25 cellular contexts compared by ENCODE assay signal in genomic region chr14:47200740-47201139, GRCh38.
"Had no signal": no experiment of that assay in that cellular context is flagged by ENCODE, and none has a peak within 500 bp of the region (broad histone marks: within the 10 kb centered on the region; RNA-seq: fewer than 3 reads in every experiment).

No MANE protein-coding gene starts in this region.

- H3K27ac ChIP-seq: brain microvascular endothelial cell had no signal

- DNase-seq: activated CD4-positive, alpha-beta memory T cell treated with anti-CD3 and anti-CD28 coated beads, Interleukin-2, amount 10 ng/mL, durations not matched to agents 7 days and 5 days; activated CD4-positive, alpha-beta T cell treated with anti-CD3 and anti-CD28 coated beads for 1 hour; activated CD4-positive, alpha-beta T cell treated with anti-CD3 and anti-CD28 coated beads for 4 hours; activated CD4-positive, alpha-beta T cell treated with anti-CD3 and anti-CD28 coated beads, Interleukin-2, amount 10 ng/mL, durations not matched to agents 7 days and 5 days; activated CD4-positive, alpha-beta T cell treated with anti-CD3 and anti-CD28 coated beads, Interleukin-2, amount 50 U/mL, for 4 hours; activated CD4-positive, CD25-positive, alpha-beta regulatory T cell; activated CD8-positive, alpha-beta memory T cell treated with anti-CD3 and anti-CD28 coated beads, Interleukin-2, amount 50 U/mL, for 48 hours; activated gamma-delta T cell; activated naive CD4-positive, alpha-beta T cell; activated naive CD4-positive, alpha-beta T cell treated with anti-CD3 and anti-CD28 coated beads, Interleukin-2, amount 10 ng/mL, durations not matched to agents 7 days and 5 days; activated naive CD8-positive, alpha-beta T cell treated with anti-CD3 and anti-CD28 coated beads, Interleukin-2, amount 10 ng/mL, durations not matched to agents 7 days and 5 days; activated T-cell treated with anti-CD3 and anti-CD28 coated beads for 4 hours; activated T-cell treated with anti-CD3 and anti-CD28 coated beads, Interleukin-2, amount 50 U/mL, for 24 hours; activated T-cell treated with anti-CD3 and anti-CD28 coated beads, Interleukin-2, amount 50 U/mL, for 72 hours; brain microvascular endothelial cell; cortex of kidney; effector CD8-positive, alpha-beta T cell; endodermal cell; foreskin fibroblast; T-helper 2 cell had no signal

- ATAC-seq: activated naive CD4-positive, alpha-beta T cell treated with anti-CD3 and anti-CD28 coated beads, Interleukin-2, amount 50 U/mL, for 72 hours; activated T-cell treated with anti-CD3 and anti-CD28 coated beads, Interleukin-2, amount 50 U/mL, for 72 hours; esophagus mucosa had no signal

- H3K36me3 ChIP-seq: brain microvascular endothelial cell had no signal

- FAIRE-seq: astrocyte, bronchial epithelial cell, colon had no signal

- H3K27me3 ChIP-seq: brain microvascular endothelial cell had no signal
